Comparison of ENCODE assay signal across 13 cellular contexts in genomic region chr12:27020761-27021160, GRCh38.
"Had no signal": no experiment of that assay in that cellular context is flagged by ENCODE, and none has a peak within 500 bp of the region (broad histone marks: within the 10 kb centered on the region; RNA-seq: fewer than 3 reads in every experiment).

No MANE protein-coding gene starts in this region.

- H3K9me3 ChIP-seq: left lung, sigmoid colon, spleen, stomach, testis had no signal

- H3K36me3 ChIP-seq: left lung, sigmoid colon, spleen, stomach had no signal

- ATAC-seq: activated T-helper 17 cell treated with anti-CD3 and anti-CD28 coated beads, Interleukin-2, amount 50 U/mL, for 72 hours had no signal

- H3K27ac Mint-ChIP-seq: activated naive CD4-positive, alpha-beta T cell treated with anti-CD3 and anti-CD28 coated beads for 36 hours; activated T-helper 17 cell treated with anti-CD3 and anti-CD28 coated beads, Interleukin-2, amount 50 U/mL, for 72 hours had no signal

- H3K27ac ChIP-seq: testis had no signal

- H3K9me3 Mint-ChIP-seq: activated naive CD4-positive, alpha-beta T cell treated with anti-CD3 and anti-CD28 coated beads for 36 hours; activated T-helper 17 cell treated with anti-CD3 and anti-CD28 coated beads, Interleukin-2, amount 50 U/mL, for 72 hours; endodermal cell had no signal

- H3K27me3 Mint-ChIP-seq: activated T-helper 17 cell treated with anti-CD3 and anti-CD28 coated beads, Interleukin-2, amount 50 U/mL, for 72 hours had no signal

- H3K27me3 ChIP-seq: dorsolateral prefrontal cortex, left lung, sigmoid colon, spleen, stomach, testis had no signal

- DNase-seq: activated CD4-positive, alpha-beta T cell treated with anti-CD3 and anti-CD28 coated beads for 48 hours; activated CD8-positive, alpha-beta memory T cell treated with anti-CD3 and anti-CD28 coated beads for 24 hours; activated naive CD4-positive, alpha-beta T cell treated with anti-CD3 and anti-CD28 coated beads for 36 hours; dorsolateral prefrontal cortex; endodermal cell; sigmoid colon; spleen; stimulated activated CD4-positive, alpha-beta T cell treated with anti-CD3 and anti-CD28 coated beads, Interleukin-1b, Interleukin-23, amount 100 ng/mL, for 48 hours; stomach; T-helper 2 cell; testis had no signal
